ENCODE assay signal across 8 cellular contexts in genomic region chr3:142723665-142723967, GRCh38. TPM values are rescaled to one million over a fixed set of nuclear protein-coding genes. Genes with fewer than 3 reads are reported as not detected.
DNase-seq lines count a peak whose midpoint lies in the region; ATAC-seq and TF ChIP-seq lines count a peak whose summit lies in the region.

No MANE protein-coding gene starts in this region.

- no peaks in the 10 kb centered on the region for H3K9me3 Mint-ChIP-seq in activated T-helper 17 cell treated with anti-CD3 and anti-CD28 coated beads, Interleukin-2, amount 50 U/mL, for 72 hours
- H3K9me3 Mint-ChIP-seq in type B pancreatic cell, result peaks cover 6% of the 10 kb centered on the region

- peak; percentile 83 for DNase-seq in inferior parietal cortex (ENCODE audit: extremely low spot score)
- DNase-seq in type B pancreatic cell (ENCODE audit: extremely low spot score, unreplicated experiment), result no peak
- no peak for DNase-seq in NCI-H2081 (lab: John Stamatoyannopoulos, UW)
- DNase-seq in NCI-H1092 (lab: John Stamatoyannopoulos, UW), result no peak

- peak overlapping the region; percentile 91 for H3K4me3 Mint-ChIP-seq in activated T-helper 17 cell treated with anti-CD3 and anti-CD28 coated beads, Interleukin-2, amount 50 U/mL, for 72 hours
- H3K4me3 Mint-ChIP-seq in type B pancreatic cell, result peak overlapping the region; percentile 89

- no peaks in the 10 kb centered on the region for H3K36me3 Mint-ChIP-seq in activated T-helper 17 cell treated with anti-CD3 and anti-CD28 coated beads, Interleukin-2, amount 50 U/mL, for 72 hours (ENCODE audit: low read depth)
- H3K36me3 Mint-ChIP-seq in type B pancreatic cell, result no peaks in the 10 kb centered on the region

- peaks cover 20% of the 10 kb centered on the region for H3K27me3 Mint-ChIP-seq in activated T-helper 17 cell treated with anti-CD3 and anti-CD28 coated beads, Interleukin-2, amount 50 U/mL, for 72 hours
- peaks cover 15% of the 10 kb centered on the region for H3K27me3 Mint-ChIP-seq in type B pancreatic cell

- H3K27ac Mint-ChIP-seq in activated T-helper 17 cell treated with anti-CD3 and anti-CD28 coated beads, Interleukin-2, amount 50 U/mL, for 72 hours, result no peak overlapping the region
- peak overlapping the region; percentile 57 for H3K27ac Mint-ChIP-seq in type B pancreatic cell

- no peaks in the 10 kb centered on the region for H3K4me1 Mint-ChIP-seq in activated T-helper 17 cell treated with anti-CD3 and anti-CD28 coated beads, Interleukin-2, amount 50 U/mL, for 72 hours
- H3K4me1 Mint-ChIP-seq in type B pancreatic cell (ENCODE audit: unreplicated experiment), result no peaks in the 10 kb centered on the region

- TF ChIP-seq CTCF in type B pancreatic cell (conservative IDR thresholded peaks at IDR 0.05), result no peak

- peak; percentile 15 for ATAC-seq in HG02798 (IDR thresholded peaks at IDR 0.05; ENCODE audit: poor library complexity, unreplicated experiment)
- ATAC-seq in activated T-helper 17 cell treated with anti-CD3 and anti-CD28 coated beads, Interleukin-2, amount 50 U/mL, for 72 hours (replicated peaks), result no peak
- no peak for ATAC-seq in GM21825 (IDR thresholded peaks at IDR 0.05; ENCODE audit: unreplicated experiment)

- peak overlapping the region; percentile 54 for H3K4me3 ChIP-seq in GM08714 (ENCODE audit: low read length)

RNA-seq across cellular contexts. Expression of gene TRPC1, which starts 0.2 kb away (rescaled TPM):
- 1 to 10 TPM; 3.4 to 8.0 TPM for total RNA-seq in activated T-helper 17 cell treated with anti-CD3 and anti-CD28 coated beads, Interleukin-2, amount 50 U/mL, for 72 hours
- 3.4 and 11.7 TPM in 2 replicates for total RNA-seq in type B pancreatic cell (ENCODE audit: low replicate concordance)
